In genomic region chr7:102069913-102070629, GRCh38 we compare ENCODE assay signal across 29 cellular contexts.
A peak's percentile ranks its signal among the peaks of the same experiment; 100 is the strongest.
DNase-seq lines count a peak whose midpoint lies in the region; ATAC-seq and TF ChIP-seq lines count a peak whose summit lies in the region.
"Had no signal": no experiment of that assay in that cellular context is flagged by ENCODE, and none has a peak within 500 bp of the region (broad histone marks: within the 10 kb centered on the region; RNA-seq: fewer than 3 reads in every experiment).

No MANE protein-coding gene starts in this region.

- 90% methylated on average over 7 of the region's 7 CpGs for WGBS in esophagus muscularis mucosa

- H3K27me3 ChIP-seq in right atrium auricular region (no peaks in the 10 kb centered on the region), esophagus muscularis mucosa (no peaks in the 10 kb centered on the region)
- H3K27me3 ChIP-seq: adrenal gland; BLaER1 treated with 17β-estradiol and CSF1 and Interleukin-3, amounts not matched to agents 10 nM and 100 nM; pancreas; right lobe of liver; transverse colon had no signal

- H3K9me3 ChIP-seq in right atrium auricular region = no peaks in the 10 kb centered on the region
- H3K9me3 ChIP-seq in esophagus muscularis mucosa = no peaks in the 10 kb centered on the region
- H3K9me3 ChIP-seq: adrenal gland, pancreas, right lobe of liver had no signal

- no peak for TF ChIP-seq EP300 in esophagus muscularis mucosa (IDR thresholded peaks at IDR 0.05)

- TF ChIP-seq POLR2A in esophagus muscularis mucosa (IDR thresholded peaks at IDR 0.05; ENCODE audit: low read depth) = no peak

- TF ChIP-seq CTCF in right atrium auricular region (IDR thresholded peaks at IDR 0.05) (no peak), esophagus muscularis mucosa (IDR thresholded peaks at IDR 0.05) (no peak)

- DNase-seq in right atrium auricular region (ENCODE audit: low spot score) (peak; percentile 9), left cardiac atrium (no peak), NCI-H748 (lab: John Stamatoyannopoulos, UW; ENCODE audit: unreplicated experiment) (peak; percentile 38), SIG-M5 treated with dmso at 0.1 percent for 504 hours (lab: John Stamatoyannopoulos, UW; ENCODE audit: unreplicated experiment) (no peak), esophagus muscularis mucosa (ENCODE audit: extremely low spot score) (no peak)
- no peak for DNase-seq in activated CD4-positive, alpha-beta T cell treated with anti-CD3 and anti-CD28 coated beads for 4 hours
- DNase-seq: ACHN; activated CD8-positive, alpha-beta T cell treated with anti-CD3 and anti-CD28 coated beads, Interleukin-2, amount 10 ng/mL, durations not matched to agents 7 days and 5 days; activated naive CD4-positive, alpha-beta T cell; activated T-cell treated with anti-CD3 and anti-CD28 coated beads, Interleukin-2, amount 50 U/mL, for 24 hours; EL; GOT3; Kasumi-1; mesendoderm; naive thymus-derived CD4-positive, alpha-beta T cell; NCI-H1092 treated with DMSO at 0.1 percent for 48 hours; NCI-H2029 treated with DMSO at 0.1 percent for 48 hours; NCI-H446 treated with DMSO at 0.1 percent for 48 hours; pancreas; stimulated activated CD4-positive, alpha-beta T cell treated with anti-CD3 and anti-CD28 coated beads, Interleukin-15, amount 100 ng/mL, for 24 hours; T1000; transverse colon had no signal

- ATAC-seq in left cardiac atrium = no peak
- ATAC-seq in esophagus mucosa = peak; percentile 11
- ATAC-seq in GM18502 (IDR thresholded peaks at IDR 0.05; ENCODE audit: poor library complexity, unreplicated experiment) = no peak
- ATAC-seq: activated CD8-positive, alpha-beta T cell treated with anti-CD3 and anti-CD28 coated beads, Interleukin-2, amount 10 ng/mL, durations not matched to agents 7 days and 5 days; naive thymus-derived CD4-positive, alpha-beta T cell; pancreas; right lobe of liver had no signal

- H3K27ac ChIP-seq in right atrium auricular region = no peak overlapping the region
- no peak overlapping the region for H3K27ac ChIP-seq in esophagus muscularis mucosa (replicated peaks in 1 of 4)
- H3K27ac ChIP-seq: adrenal gland; BLaER1 treated with 17β-estradiol and CSF1 and Interleukin-3, amounts not matched to agents 10 nM and 100 nM; coronary artery; pancreas; right lobe of liver; RWPE1 had no signal

- intact Hi-C loops in left cardiac atrium (cut with DNase I) = no loop called here
- intact Hi-C loops in esophagus muscularis mucosa (cut with DNase I) = no loop called here

- H3K4me1 ChIP-seq in right atrium auricular region (peaks cover 0 to under 1% of the 10 kb centered on the region in 2 donors), esophagus muscularis mucosa (peaks cover 0 to 4% (median under 1%) of the 10 kb centered on the region in 4 donors)
- H3K4me1 ChIP-seq: adrenal gland, right lobe of liver had no signal

- H3K36me3 ChIP-seq in right atrium auricular region (peaks cover 18% of the 10 kb centered on the region), esophagus muscularis mucosa (peaks cover 4 to 36% (median 26%) of the 10 kb centered on the region in 4 donors)
- H3K36me3 ChIP-seq: adrenal gland, pancreas, right lobe of liver had no signal

- H3K4me3 ChIP-seq in right atrium auricular region (no peak overlapping the region), esophagus muscularis mucosa (no peak overlapping the region)
- H3K4me3 ChIP-seq: adrenal gland; BLaER1 treated with 17β-estradiol and CSF1 and Interleukin-3, amounts not matched to agents 10 nM and 100 nM; coronary artery; pancreas; right lobe of liver; transverse colon had no signal

Comparison
In these comparisons a context has a peak if more than half of its experiments do, and no peak if none do; other contexts are left out.
1. DNase-seq: peak in right atrium auricular region (single experiment) and NCI-H748 (single experiment); none in left cardiac atrium (single experiment), activated CD4-positive, alpha-beta T cell treated with anti-CD3 and anti-CD28 coated beads for 4 hours (0 of 2), SIG-M5 treated with dmso at 0.1 percent for 504 hours (single experiment) and esophagus muscularis mucosa (single experiment).